Comparison of ENCODE assay signal across 10 cellular contexts in genomic region chr20:8756410-8756809, GRCh38.
A peak's percentile ranks its signal among the peaks of the same experiment; 100 is the strongest.
DNase-seq lines count a peak whose midpoint lies in the region; ATAC-seq, FAIRE-seq and TF ChIP-seq lines count a peak whose summit lies in the region.
"Had no signal": no experiment of that assay in that cellular context is flagged by ENCODE, and none has a peak within 500 bp of the region (broad histone marks: within the 10 kb centered on the region; RNA-seq: fewer than 3 reads in every experiment).

No MANE protein-coding gene starts in this region.

- peak overlapping the region; percentile 65 to 78 for H3K27ac ChIP-seq in A549
- H3K27ac ChIP-seq in gastroesophageal sphincter: peak overlapping the region in 3 of 4 donors; percentile 53 to 65 (median 61)

- H3K4me1 Mint-ChIP-seq in HFFc6 (ENCODE audit: low read depth): peaks cover 71% of the 10 kb centered on the region
- H3K4me1 Mint-ChIP-seq: activated CD4-positive, alpha-beta memory T cell treated with anti-CD3 and anti-CD28 coated beads, Interleukin-2, amount 10 ng/mL, durations not matched to agents 7 days and 5 days had no signal

- TF ChIP-seq EP300 in A549 (IDR thresholded peaks at IDR 0.05) (0 out of 5 replicates have a peak, but pooled peaks of 1 of the 2 experiments have one; percentile 9), gastroesophageal sphincter (IDR thresholded peaks at IDR 0.05) (no peak)

- peaks cover 21% of the 10 kb centered on the region for H3K4me1 ChIP-seq in A549
- H3K4me1 ChIP-seq in gastroesophageal sphincter: peaks cover 0 to 16% (median 2%) of the 10 kb centered on the region in 3 donors

- H3K27me3 ChIP-seq in gastroesophageal sphincter: no peaks in the 10 kb centered on the region

- DNase-seq in A549 (ENCODE audit: low read depth in 1 of 2, low spot score in 1 of 2): peak; percentile 87 to 93
- peak; percentile 94 for DNase-seq in HFFc6
- peak; percentile 40 for DNase-seq in T1000 (lab: John Stamatoyannopoulos, UW)
- DNase-seq in NCI-H2171 (lab: John Stamatoyannopoulos, UW): no peak
- DNase-seq in activated CD4-positive, CD25-positive, alpha-beta regulatory T cell treated with anti-CD3 and anti-CD28 coated beads, Interleukin-2, amount 50 U/mL, for 72 hours: no peak
- DNase-seq: activated CD4-positive, alpha-beta memory T cell treated with anti-CD3 and anti-CD28 coated beads, Interleukin-2, amount 10 ng/mL, durations not matched to agents 7 days and 5 days; CD4-positive, alpha-beta T cell had no signal

- no peaks in the 10 kb centered on the region for H3K27me3 Mint-ChIP-seq in HFFc6 (ENCODE audit: insufficient read depth)
- H3K27me3 Mint-ChIP-seq: activated CD4-positive, alpha-beta memory T cell treated with anti-CD3 and anti-CD28 coated beads, Interleukin-2, amount 10 ng/mL, durations not matched to agents 7 days and 5 days; CD4-positive, alpha-beta T cell had no signal

- no peaks in the 10 kb centered on the region for H3K9me3 Mint-ChIP-seq in HFFc6
- H3K9me3 Mint-ChIP-seq: activated CD4-positive, alpha-beta memory T cell treated with anti-CD3 and anti-CD28 coated beads, Interleukin-2, amount 10 ng/mL, durations not matched to agents 7 days and 5 days; CD4-positive, alpha-beta T cell had no signal

- TF ChIP-seq CTCF in A549 (IDR thresholded peaks at IDR 0.05): no peak
- TF ChIP-seq CTCF in HFFc6 (IDR thresholded peaks at IDR 0.05): no peak
- TF ChIP-seq CTCF in gastroesophageal sphincter (IDR thresholded peaks at IDR 0.05): no peak

- CTCF ChIA-PET in A549 (lab: Yijun Ruan, JAX): interaction anchor here (0.9 to 4.7 kb wide), 9 partner anchors 10 to 1991 kb away, joined by 3 to 37 read pairs (median 4); no protein-coding TSS in a partner anchor

- peak overlapping the region; percentile 76 for H3K4me3 Mint-ChIP-seq in HFFc6
- H3K4me3 Mint-ChIP-seq: activated CD4-positive, alpha-beta memory T cell treated with anti-CD3 and anti-CD28 coated beads, Interleukin-2, amount 10 ng/mL, durations not matched to agents 7 days and 5 days; CD4-positive, alpha-beta T cell had no signal

- H3K4me3 ChIP-seq in A549: no peak overlapping the region
- no peak overlapping the region for H3K4me3 ChIP-seq in gastroesophageal sphincter

- H3K9me3 ChIP-seq in A549 (no peaks in the 10 kb centered on the region), gastroesophageal sphincter (no peaks in the 10 kb centered on the region)

- WGBS in A549 (ENCODE audit: missing lambda C conversion rate): 7% methylated on average over 2 of the region's 2 CpGs
- WGBS in gastroesophageal sphincter (ENCODE audit: low coverage in 1 of 2), 2 donors: 42 to 52% methylated on average over 2 of the region's 2 CpGs

- FAIRE-seq in A549 (lab: Jason Lieb, UNC): peak; percentile 85

- peaks cover 0 to 19% of the 10 kb centered on the region in 2 donors for H3K36me3 ChIP-seq in gastroesophageal sphincter

- no peak for TF ChIP-seq RAD21 in A549 (conservative IDR thresholded peaks at IDR 0.05 in 1 of 2, IDR thresholded peaks at IDR 0.05 in 1 of 2)

- POLR2A ChIA-PET in A549 (lab: Yijun Ruan, JAX): no interaction called here

- H3K27ac Mint-ChIP-seq in HFFc6: peak overlapping the region; percentile 97
- H3K27ac Mint-ChIP-seq: activated CD4-positive, alpha-beta memory T cell treated with anti-CD3 and anti-CD28 coated beads, Interleukin-2, amount 10 ng/mL, durations not matched to agents 7 days and 5 days; CD4-positive, alpha-beta T cell had no signal

- peak; percentile 96 for ATAC-seq in A549
- peak; percentile 87 for ATAC-seq in gastroesophageal sphincter
- no peak for ATAC-seq in HG02852 (IDR thresholded peaks at IDR 0.05; ENCODE audit: unreplicated experiment)
- ATAC-seq in GM18868 (IDR thresholded peaks at IDR 0.05; ENCODE audit: unreplicated experiment): no peak

- H3K4me2 ChIP-seq in A549: peak overlapping the region; percentile 49

- no peaks in the 10 kb centered on the region for H3K36me3 Mint-ChIP-seq in HFFc6 (ENCODE audit: low read depth)

- TF ChIP-seq POLR2A in A549 (IDR thresholded peaks at IDR 0.05; ENCODE audit: low read length): no peak
- TF ChIP-seq POLR2A in gastroesophageal sphincter (IDR thresholded peaks at IDR 0.05): no peak

TF ChIP-seq in A549, 52 proteins besides CTCF, POLR2A, EP300 and RAD21 (continues in another document):
- TF ChIP-seq TFCP2L1 (CRISPR knock-in tag; IDR thresholded peaks at IDR 0.05) (no peak), NFE2L2 (conservative IDR thresholded peaks at IDR 0.05; ENCODE audit: low read length) (peak; percentile 85), FOSL2 (IDR thresholded peaks at IDR 0.05) (peak; percentile 88), FOSL2 (CRISPR knock-in tag; IDR thresholded peaks at IDR 0.05) (peak; percentile 95), ESRRA (IDR thresholded peaks at IDR 0.05; ENCODE audit: borderline replicate concordance, low read length) (no peak), MAFK (IDR thresholded peaks at IDR 0.05; ENCODE audit: partially characterized antibody) (peak; percentile 94), PHF8 (IDR thresholded peaks at IDR 0.05; ENCODE audit: borderline replicate concordance, low read depth) (no peak), HMGXB4 (CRISPR knock-in tag; IDR thresholded peaks at IDR 0.05; ENCODE audit: borderline replicate concordance) (no peak), CEBPB (IDR thresholded peaks at IDR 0.05) (no peak), ZNF302 (CRISPR knock-in tag; IDR thresholded peaks at IDR 0.05) (no peak), JUNB (IDR thresholded peaks at IDR 0.05) (peak; percentile 70), RARB (CRISPR knock-in tag; IDR thresholded peaks at IDR 0.05) (no peak), JUN (IDR thresholded peaks at IDR 0.05) (0 out of 5 replicates have a peak, but pooled peaks of 1 of the 2 experiments have one; percentile 38), USF2 (IDR thresholded peaks at IDR 0.05) (no peak), HOXB5 (CRISPR knock-in tag; IDR thresholded peaks at IDR 0.05) (0 out of 2 replicates have a peak, but pooled peaks have one; percentile 11), ZC3H11A (IDR thresholded peaks at IDR 0.05) (no peak), NR3C1 (IDR thresholded peaks at IDR 0.05) (no peak), ELK1 (IDR thresholded peaks at IDR 0.05; ENCODE audit: low read depth, low read length) (no peak), NPAS2 (CRISPR knock-in tag; IDR thresholded peaks at IDR 0.05; ENCODE audit: borderline replicate concordance) (no peak), HOXB13 (CRISPR knock-in tag; IDR thresholded peaks at IDR 0.05; ENCODE audit: low read depth) (no peak), CBX2 (IDR thresholded peaks at IDR 0.05; ENCODE audit: borderline replicate concordance, low read depth) (no peak), MYC (IDR thresholded peaks at IDR 0.05; ENCODE audit: borderline replicate concordance, low read length) (no peak), CHD2 (IDR thresholded peaks at IDR 0.05; ENCODE audit: low read length, partially characterized antibody) (no peak), KDM1A (IDR thresholded peaks at IDR 0.05; ENCODE audit: low read depth) (no peak), EHF (CRISPR knock-in tag; IDR thresholded peaks at IDR 0.05) (no peak), POLR2AphosphoS2 (conservative IDR thresholded peaks at IDR 0.05; ENCODE audit: low read length) (no peak), GATA3 (IDR thresholded peaks at IDR 0.05; ENCODE audit: borderline replicate concordance) (peak; percentile 27; the same call in 1 of the 2 replicates), HDAC2 (IDR thresholded peaks at IDR 0.05) (no peak)
- TF ChIP-seq, protein P1, sequence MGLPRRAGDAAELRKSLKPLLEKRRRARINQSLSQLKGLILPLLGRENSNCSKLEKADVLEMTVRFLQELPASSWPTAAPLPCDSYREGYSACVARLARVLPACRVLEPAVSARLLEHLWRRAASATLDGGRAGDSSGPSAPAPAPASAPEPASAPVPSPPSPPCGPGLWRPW (IDR thresholded peaks at IDR 0.05): no peak
- TF ChIP-seq, protein P2, sequence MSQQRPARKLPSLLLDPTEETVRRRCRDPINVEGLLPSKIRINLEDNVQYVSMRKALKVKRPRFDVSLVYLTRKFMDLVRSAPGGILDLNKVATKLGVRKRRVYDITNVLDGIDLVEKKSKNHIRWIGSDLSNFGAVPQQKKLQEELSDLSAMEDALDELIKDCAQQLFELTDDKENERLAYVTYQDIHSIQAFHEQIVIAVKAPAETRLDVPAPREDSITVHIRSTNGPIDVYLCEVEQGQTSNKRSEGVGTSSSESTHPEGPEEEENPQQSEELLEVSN (IDR thresholded peaks at IDR 0.05; ENCODE audit: borderline replicate concordance, low read depth): no peak

Comparison
In these comparisons a context has a peak if more than half of its experiments do, and no peak if none do; other contexts are left out.
1. ATAC-seq: peak in A549 (2 of 2) and gastroesophageal sphincter (single experiment); none in HG02852 (single experiment) and GM18868 (single experiment).
2. DNase-seq: peak in A549 (2 of 2), HFFc6 (single experiment) and T1000 (single experiment); none in NCI-H2171 (single experiment) and activated CD4-positive, CD25-positive, alpha-beta regulatory T cell treated with anti-CD3 and anti-CD28 coated beads, Interleukin-2, amount 50 U/mL, for 72 hours (single experiment).